ENCODE assay signal across 16 cellular contexts in the genomic region with DNA sequence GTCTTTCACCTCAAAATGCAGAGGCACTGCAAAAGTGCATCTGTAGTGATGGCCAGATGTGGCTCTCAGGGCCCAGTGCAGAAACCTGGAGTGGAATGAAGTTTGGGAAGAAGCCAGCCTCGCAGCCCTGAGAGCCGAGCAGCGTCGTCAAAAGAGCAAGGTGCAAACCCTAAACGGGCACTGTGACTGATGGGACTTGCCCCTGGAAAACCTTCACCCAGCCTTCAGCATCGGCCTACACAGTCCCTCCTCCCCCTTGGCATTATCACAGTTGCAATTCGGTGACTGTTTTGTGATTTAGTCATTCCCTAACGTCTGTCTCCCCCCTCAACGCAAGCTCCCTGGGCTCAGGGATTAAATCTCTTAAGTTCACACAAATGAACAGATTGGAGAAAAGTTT. TPM values are rescaled to one million over a fixed set of nuclear protein-coding genes. Genes with fewer than 3 reads are reported as not detected.
A peak's percentile ranks its signal among the peaks of the same experiment; 100 is the strongest.
DNase-seq lines count a peak whose midpoint lies in the region; ATAC-seq and TF ChIP-seq lines count a peak whose summit lies in the region.
"Had no signal": no experiment of that assay in that cellular context is flagged by ENCODE, and none has a peak within 500 bp of the region (broad histone marks: within the 10 kb centered on the region; RNA-seq: fewer than 3 reads in every experiment).

No MANE protein-coding gene starts in this region.

- H3K27me3 Mint-ChIP-seq in activated T-cell treated with anti-CD3 and anti-CD28 coated beads, Interleukin-2, amount 50 U/mL, for 24 hours: no peaks in the 10 kb centered on the region
- no peaks in the 10 kb centered on the region for H3K27me3 Mint-ChIP-seq in activated T-cell treated with anti-CD3 and anti-CD28 coated beads, Interleukin-2, amount 50 U/mL, for 4 hours (ENCODE audit: low read depth)
- H3K27me3 Mint-ChIP-seq in glutamatergic neuron (ENCODE audit: unreplicated experiment) (peaks cover 2% of the 10 kb centered on the region), progenitor cell of endocrine pancreas (no peaks in the 10 kb centered on the region)
- H3K27me3 Mint-ChIP-seq in activated T-helper 1 cell treated with anti-CD3 and anti-CD28 coated beads, Interleukin-12 subunit alpha, Interleukin-12 subunit beta, Interleukin-2, Interleukin-4 antibody, amounts not matched to agents 30 ng/mL and 10 ng/mL and 1 ng/mL, durations not matched to agents 14 hours and 24 hours and 36 hours (ENCODE audit: insufficient read depth): no peaks in the 10 kb centered on the region
- H3K27me3 Mint-ChIP-seq: effector memory CD8-positive, alpha-beta T cell; natural killer cell treated with Interleukin-12 subunit alpha and Interleukin-12 subunit beta and Interleukin-15 and Interleukin-18, amount 100 ng/mL, for 72 hours had no signal

- H3K9me3 ChIP-seq in Panc1 (ENCODE audit: control insufficient read depth, insufficient read depth, low read depth, low read length): no peaks in the 10 kb centered on the region

- intact Hi-C loops in Panc1 (cut with micrococcal nuclease; ENCODE audit: unreplicated experiment): no loop called here
- intact Hi-C loops in activated T-helper 1 cell treated with anti-CD3 and anti-CD28 coated beads, Interleukin-12 subunit alpha, Interleukin-12 subunit beta, Interleukin-2, Interleukin-4 antibody, amounts not matched to agents 30 ng/mL and 10 ng/mL and 1 ng/mL, durations not matched to agents 14 hours and 24 hours and 36 hours (cut with micrococcal nuclease): loop anchor here (5.0 kb wide), 1 partner anchor 110 kb away; no protein-coding TSS in a partner anchor

- in situ Hi-C loops in Panc1 (cut with HindIII; ENCODE audit: low pct_unique_long_range_greater_than_20kb, low sequenced_read_pairs): no loop called here

- peaks cover 65% of the 10 kb centered on the region for H3K4me1 Mint-ChIP-seq in activated T-cell treated with anti-CD3 and anti-CD28 coated beads, Interleukin-2, amount 50 U/mL, for 24 hours (ENCODE audit: low read depth)
- peaks cover 51% of the 10 kb centered on the region for H3K4me1 Mint-ChIP-seq in activated T-cell treated with anti-CD3 and anti-CD28 coated beads, Interleukin-2, amount 50 U/mL, for 4 hours (ENCODE audit: low read depth)
- H3K4me1 Mint-ChIP-seq in glutamatergic neuron (ENCODE audit: low read depth, unreplicated experiment): peaks cover 39% of the 10 kb centered on the region
- H3K4me1 Mint-ChIP-seq in progenitor cell of endocrine pancreas (ENCODE audit: low read depth): peaks cover 20% of the 10 kb centered on the region
- peaks cover 28% of the 10 kb centered on the region for H3K4me1 Mint-ChIP-seq in activated T-helper 1 cell treated with anti-CD3 and anti-CD28 coated beads, Interleukin-12 subunit alpha, Interleukin-12 subunit beta, Interleukin-2, Interleukin-4 antibody, amounts not matched to agents 30 ng/mL and 10 ng/mL and 1 ng/mL, durations not matched to agents 14 hours and 24 hours and 36 hours (ENCODE audit: low read depth)

- no peak overlapping the region for H3K27ac ChIP-seq in Panc1 (ENCODE audit: low read length)

- peaks cover 7% of the 10 kb centered on the region for H3K36me3 Mint-ChIP-seq in activated T-cell treated with anti-CD3 and anti-CD28 coated beads, Interleukin-2, amount 50 U/mL, for 24 hours (ENCODE audit: low read depth)
- H3K36me3 Mint-ChIP-seq in activated T-cell treated with anti-CD3 and anti-CD28 coated beads, Interleukin-2, amount 50 U/mL, for 4 hours (ENCODE audit: insufficient read depth): no peaks in the 10 kb centered on the region
- H3K36me3 Mint-ChIP-seq in glutamatergic neuron (ENCODE audit: unreplicated experiment): no peaks in the 10 kb centered on the region
- H3K36me3 Mint-ChIP-seq in progenitor cell of endocrine pancreas (ENCODE audit: insufficient read depth): no peaks in the 10 kb centered on the region
- no peaks in the 10 kb centered on the region for H3K36me3 Mint-ChIP-seq in activated T-helper 1 cell treated with anti-CD3 and anti-CD28 coated beads, Interleukin-12 subunit alpha, Interleukin-12 subunit beta, Interleukin-2, Interleukin-4 antibody, amounts not matched to agents 30 ng/mL and 10 ng/mL and 1 ng/mL, durations not matched to agents 14 hours and 24 hours and 36 hours (ENCODE audit: low read depth)
- H3K36me3 Mint-ChIP-seq: natural killer cell treated with Interleukin-12 subunit alpha and Interleukin-12 subunit beta and Interleukin-15 and Interleukin-18, amount 100 ng/mL, for 72 hours had no signal

- H3K4me3 ChIP-seq in Panc1 (ENCODE audit: low read depth in 2 of 2, low read length in 2 of 2): no peak overlapping the region

- DNase-seq in activated T-cell treated with anti-CD3 and anti-CD28 coated beads, Interleukin-2, amount 50 U/mL, for 24 hours: no peak
- no peak for DNase-seq in activated T-cell treated with anti-CD3 and anti-CD28 coated beads, Interleukin-2, amount 50 U/mL, for 4 hours
- no peak for DNase-seq in Panc1 (ENCODE audit: low read depth, low spot score)
- DNase-seq in glutamatergic neuron: no peak
- DNase-seq in progenitor cell of endocrine pancreas (ENCODE audit: low spot score, unreplicated experiment): no peak
- DNase-seq in activated T-helper 1 cell treated with anti-CD3 and anti-CD28 coated beads, Interleukin-12 subunit alpha, Interleukin-12 subunit beta, Interleukin-2, Interleukin-4 antibody, amounts not matched to agents 30 ng/mL and 10 ng/mL and 1 ng/mL, durations not matched to agents 14 hours and 24 hours and 36 hours (ENCODE audit: low spot score): no peak
- no peak for DNase-seq in activated CD8-positive, alpha-beta memory T cell treated with anti-CD3 and anti-CD28 coated beads, Interleukin-2, amount 50 U/mL, for 4 hours
- DNase-seq: activated effector memory CD4-positive, alpha-beta T cell treated with Interleukin-2 at 50 U/mL for 16 hours; DMS153; effector memory CD8-positive, alpha-beta T cell; mesendoderm; NCI-H2081 treated with DMSO at 0.1 percent for 48 hours had no signal

- CTCF ChIA-PET in Panc1 (lab: Charles Lee): no interaction called here

- no peak overlapping the region for H3K4me3 Mint-ChIP-seq in activated T-cell treated with anti-CD3 and anti-CD28 coated beads, Interleukin-2, amount 50 U/mL, for 24 hours
- H3K4me3 Mint-ChIP-seq in activated T-cell treated with anti-CD3 and anti-CD28 coated beads, Interleukin-2, amount 50 U/mL, for 4 hours: no peak overlapping the region
- H3K4me3 Mint-ChIP-seq in glutamatergic neuron (ENCODE audit: unreplicated experiment) (peak overlapping the region; percentile 32), progenitor cell of endocrine pancreas (ENCODE audit: low read depth) (no peak overlapping the region)
- no peak overlapping the region for H3K4me3 Mint-ChIP-seq in activated T-helper 1 cell treated with anti-CD3 and anti-CD28 coated beads, Interleukin-12 subunit alpha, Interleukin-12 subunit beta, Interleukin-2, Interleukin-4 antibody, amounts not matched to agents 30 ng/mL and 10 ng/mL and 1 ng/mL, durations not matched to agents 14 hours and 24 hours and 36 hours
- H3K4me3 Mint-ChIP-seq: effector memory CD8-positive, alpha-beta T cell; natural killer cell treated with Interleukin-12 subunit alpha and Interleukin-12 subunit beta and Interleukin-15 and Interleukin-18, amount 100 ng/mL, for 72 hours had no signal

- no peak for ATAC-seq in activated T-cell treated with anti-CD3 and anti-CD28 coated beads, Interleukin-2, amount 50 U/mL, for 4 hours
- ATAC-seq in Panc1 (peak; percentile 6; the same call in 1 of the 2 replicates), HG03469 (IDR thresholded peaks at IDR 0.05; ENCODE audit: unreplicated experiment) (no peak)
- ATAC-seq: activated CD4-positive, CD25-positive, alpha-beta regulatory T cell treated with anti-CD3 and anti-CD28 coated beads, Interleukin-2, amount 50 U/mL, for 24 hours; effector memory CD8-positive, alpha-beta T cell; natural killer cell treated with Interleukin-12 subunit alpha and Interleukin-12 subunit beta and Interleukin-15 and Interleukin-18, amount 100 ng/mL, for 72 hours; Right ventricle myocardium inferior had no signal

- POLR2A ChIA-PET in Panc1 (lab: Charles Lee): no interaction called here

- BruUV-seq in Panc1 (replicated peaks; lab: Mats Ljungman, UMichigan): no TSS peak

- no peaks in the 10 kb centered on the region for H3K36me3 ChIP-seq in Panc1 (ENCODE audit: control insufficient read depth, insufficient read depth, low read length)

- no peaks in the 10 kb centered on the region for H3K27me3 ChIP-seq in Panc1 (ENCODE audit: control insufficient read depth, insufficient read depth, low read length)

- no peak for TF ChIP-seq CTCF in Panc1 (IDR thresholded peaks at IDR 0.05)
- TF ChIP-seq CTCF in glutamatergic neuron (IDR thresholded peaks at IDR 0.05; ENCODE audit: partially characterized antibody, unreplicated experiment): no peak
- no peak for TF ChIP-seq CTCF in progenitor cell of endocrine pancreas (IDR thresholded peaks at IDR 0.05; ENCODE audit: unreplicated experiment)

- no peaks in the 10 kb centered on the region for H3K9me3 Mint-ChIP-seq in activated T-cell treated with anti-CD3 and anti-CD28 coated beads, Interleukin-2, amount 50 U/mL, for 24 hours
- H3K9me3 Mint-ChIP-seq in activated T-cell treated with anti-CD3 and anti-CD28 coated beads, Interleukin-2, amount 50 U/mL, for 4 hours: no peaks in the 10 kb centered on the region
- H3K9me3 Mint-ChIP-seq in glutamatergic neuron (ENCODE audit: unreplicated experiment) (peaks cover 4% of the 10 kb centered on the region), progenitor cell of endocrine pancreas (ENCODE audit: low read depth) (no peaks in the 10 kb centered on the region)
- no peaks in the 10 kb centered on the region for H3K9me3 Mint-ChIP-seq in activated T-helper 1 cell treated with anti-CD3 and anti-CD28 coated beads, Interleukin-12 subunit alpha, Interleukin-12 subunit beta, Interleukin-2, Interleukin-4 antibody, amounts not matched to agents 30 ng/mL and 10 ng/mL and 1 ng/mL, durations not matched to agents 14 hours and 24 hours and 36 hours
- H3K9me3 Mint-ChIP-seq: effector memory CD8-positive, alpha-beta T cell; natural killer cell treated with Interleukin-12 subunit alpha and Interleukin-12 subunit beta and Interleukin-15 and Interleukin-18, amount 100 ng/mL, for 72 hours had no signal

- H3K27ac Mint-ChIP-seq in activated T-cell treated with anti-CD3 and anti-CD28 coated beads, Interleukin-2, amount 50 U/mL, for 24 hours: peak overlapping the region; percentile 2
- no peak overlapping the region for H3K27ac Mint-ChIP-seq in glutamatergic neuron (ENCODE audit: unreplicated experiment)
- peak overlapping the region; percentile 71 for H3K27ac Mint-ChIP-seq in progenitor cell of endocrine pancreas
- H3K27ac Mint-ChIP-seq in activated T-helper 1 cell treated with anti-CD3 and anti-CD28 coated beads, Interleukin-12 subunit alpha, Interleukin-12 subunit beta, Interleukin-2, Interleukin-4 antibody, amounts not matched to agents 30 ng/mL and 10 ng/mL and 1 ng/mL, durations not matched to agents 14 hours and 24 hours and 36 hours: no peak overlapping the region
- H3K27ac Mint-ChIP-seq: effector memory CD8-positive, alpha-beta T cell; natural killer cell treated with Interleukin-12 subunit alpha and Interleukin-12 subunit beta and Interleukin-15 and Interleukin-18, amount 100 ng/mL, for 72 hours had no signal

- peaks cover 44% of the 10 kb centered on the region for H3K4me1 ChIP-seq in Panc1 (ENCODE audit: control insufficient read depth, insufficient read depth, low read length)

RNA-seq across cellular contexts. Expression of gene TAF4, which starts 38.6 kb away (rescaled TPM):
- total RNA-seq in activated T-cell treated with anti-CD3 and anti-CD28 coated beads, Interleukin-2, amount 50 U/mL, for 4 hours: 10 to 100 TPM; 26.4 to 31.1 (median 27.0) TPM
- total RNA-seq in Panc1 (2021; ENCODE audit: unreplicated experiment) (21.0 TPM), glutamatergic neuron (ENCODE audit: unreplicated experiment) (20.0 TPM), progenitor cell of endocrine pancreas (34.7 and 35.9 TPM in 2 replicates)
- 27.9 TPM for polyA plus RNA-seq in Panc1 (2012; ENCODE audit: insufficient read length)
- 26.3 and 28.3 TPM in 2 replicates for total RNA-seq in activated T-helper 1 cell treated with anti-CD3 and anti-CD28 coated beads, Interleukin-12 subunit alpha, Interleukin-12 subunit beta, Interleukin-2, Interleukin-4 antibody, amounts not matched to agents 30 ng/mL and 10 ng/mL and 1 ng/mL, durations not matched to agents 14 hours and 24 hours and 36 hours

Comparison
In these comparisons a context has a peak if more than half of its experiments do, and no peak if none do; other contexts are left out.
1. H3K27ac Mint-ChIP-seq: peak in activated T-cell treated with anti-CD3 and anti-CD28 coated beads, Interleukin-2, amount 50 U/mL, for 24 hours (single experiment) and progenitor cell of endocrine pancreas (single experiment); none in glutamatergic neuron (single experiment) and activated T-helper 1 cell treated with anti-CD3 and anti-CD28 coated beads, Interleukin-12 subunit alpha, Interleukin-12 subunit beta, Interleukin-2, Interleukin-4 antibody, amounts not matched to agents 30 ng/mL and 10 ng/mL and 1 ng/mL, durations not matched to agents 14 hours and 24 hours and 36 hours (single experiment).